ENCODE assay signal across 18 cellular contexts in genomic region chr4:111362891-111363290, GRCh38.
DNase-seq lines count a peak whose midpoint lies in the region; ATAC-seq and TF ChIP-seq lines count a peak whose summit lies in the region.
"Had no signal": no experiment of that assay in that cellular context is flagged by ENCODE, and none has a peak within 500 bp of the region (broad histone marks: within the 10 kb centered on the region; RNA-seq: fewer than 3 reads in every experiment).

No MANE protein-coding gene starts in this region.

- H3K27ac Mint-ChIP-seq in activated T-cell treated with anti-CD3 and anti-CD28 coated beads, Interleukin-2, amount 50 U/mL, for 24 hours, result no peak overlapping the region
- H3K27ac Mint-ChIP-seq: activated naive CD8-positive, alpha-beta T cell treated with anti-CD3 and anti-CD28 coated beads, Interleukin-2, amount 50 U/mL, for 24 hours; immature natural killer cell; memory B cell had no signal

- H3K4me3 Mint-ChIP-seq in activated T-cell treated with anti-CD3 and anti-CD28 coated beads, Interleukin-2, amount 50 U/mL, for 24 hours, result no peak overlapping the region
- H3K4me3 Mint-ChIP-seq: activated naive CD8-positive, alpha-beta T cell treated with anti-CD3 and anti-CD28 coated beads, Interleukin-2, amount 50 U/mL, for 24 hours; immature natural killer cell; memory B cell had no signal

- no peaks in the 10 kb centered on the region for H3K36me3 ChIP-seq in fibroblast of lung (ENCODE audit: control insufficient read depth, insufficient read depth, low read length)
- no peaks in the 10 kb centered on the region for H3K36me3 ChIP-seq in neuronal stem cell (replicated peaks in 1 of 2; ENCODE audit: control insufficient read depth in 2 of 2, insufficient read depth in 2 of 2, low read length in 2 of 2)
- H3K36me3 ChIP-seq: neutrophil had no signal

- no peaks in the 10 kb centered on the region for H3K9me3 ChIP-seq in fibroblast of lung (ENCODE audit: control insufficient read depth, insufficient read depth, low read depth, low read length)
- H3K9me3 ChIP-seq in neuronal stem cell (replicated peaks in 1 of 2; ENCODE audit: control insufficient read depth in 2 of 2, insufficient read depth in 1 of 2, low read depth in 1 of 2, low read length in 2 of 2), result no peaks in the 10 kb centered on the region
- H3K9me3 ChIP-seq: neutrophil, testis had no signal

- TF ChIP-seq CTCF in fibroblast of lung (conservative IDR thresholded peaks at IDR 0.05 in 1 of 2, IDR thresholded peaks at IDR 0.05 in 1 of 2; ENCODE audit: low read depth in 1 of 2, low read length in 2 of 2), result no peak

- H2BK120ac ChIP-seq in neuronal stem cell (ENCODE audit: low read depth, low read length), result no peak overlapping the region

- no peak overlapping the region for H4K8ac ChIP-seq in neuronal stem cell (ENCODE audit: low read depth, low read length)

- H3K79me1 ChIP-seq in neuronal stem cell (ENCODE audit: low read depth, low read length), result no peaks in the 10 kb centered on the region

- H3K27me3 ChIP-seq in fibroblast of lung (ENCODE audit: control insufficient read depth, insufficient read depth, low read length) (no peaks in the 10 kb centered on the region), neuronal stem cell (ENCODE audit: control insufficient read depth in 3 of 3, insufficient read depth in 3 of 3, low read depth in 1 of 3, low read length in 3 of 3) (no peaks in the 10 kb centered on the region)
- H3K27me3 ChIP-seq: neutrophil, testis had no signal

- no peak overlapping the region for H3K23ac ChIP-seq in neuronal stem cell (ENCODE audit: low read depth, low read length, poor library complexity)

- no peak overlapping the region for H3K4ac ChIP-seq in neuronal stem cell (ENCODE audit: low read length)

- no peak overlapping the region for H4K91ac ChIP-seq in neuronal stem cell (ENCODE audit: low read depth, low read length, poor library complexity)

- H2AK5ac ChIP-seq in neuronal stem cell (ENCODE audit: low read depth, low read length), result no peak overlapping the region

- H2AFZ ChIP-seq in fibroblast of lung (ENCODE audit: low read length) (no peak overlapping the region), neuronal stem cell (ENCODE audit: low read length) (no peak overlapping the region)

- H3K27ac ChIP-seq in fibroblast of lung (ENCODE audit: insufficient read depth, low read length), result no peak overlapping the region
- no peak overlapping the region for H3K27ac ChIP-seq in neuronal stem cell (replicated peaks; ENCODE audit: low read length)
- H3K27ac ChIP-seq: neutrophil, testis had no signal

- H3K4me2 ChIP-seq in fibroblast of lung (ENCODE audit: extremely low read depth, insufficient read depth, low read length), result no peak overlapping the region
- no peak overlapping the region for H3K4me2 ChIP-seq in neuronal stem cell (ENCODE audit: insufficient read depth, low read length, poor library complexity, severe bottlenecking)

- no peaks in the 10 kb centered on the region for H3K79me2 ChIP-seq in fibroblast of lung (ENCODE audit: control insufficient read depth, insufficient read depth, low read length)

- peak; percentile 24 for DNase-seq in COR-L47 (lab: John Stamatoyannopoulos, UW)
- peak; percentile 76 for DNase-seq in NCI-H446 treated with DMSO at 0.1 percent for 48 hours (lab: John Stamatoyannopoulos, UW)
- DNase-seq in fibroblast of lung (ENCODE audit: low read depth in 2 of 2), result peak; percentile 4 to 39
- DNase-seq in neuronal stem cell (ENCODE audit: low spot score), result no peak
- no peak for DNase-seq in cortex of kidney (lab: John Stamatoyannopoulos, UW)
- no peak for DNase-seq in activated T-cell treated with anti-CD3 and anti-CD28 coated beads, Interleukin-2, amount 50 U/mL, for 24 hours
- DNase-seq: activated naive CD8-positive, alpha-beta T cell treated with anti-CD3 and anti-CD28 coated beads, Interleukin-2, amount 50 U/mL, for 24 hours; C1 segment of cervical spinal cord; DMS53; immature natural killer cell; stimulated activated CD4-positive, alpha-beta T cell treated with anti-CD3 and anti-CD28 coated beads, Interleukin-4, amount 100 ng/mL, for 1 hour; SW 1271; testis had no signal

- ATAC-seq in HG02938 (IDR thresholded peaks at IDR 0.05; ENCODE audit: unreplicated experiment) (no peak), HG02588 (IDR thresholded peaks at IDR 0.05; ENCODE audit: unreplicated experiment) (no peak)
- ATAC-seq: activated naive CD8-positive, alpha-beta T cell treated with anti-CD3 and anti-CD28 coated beads, Interleukin-2, amount 50 U/mL, for 24 hours; HepG2 had no signal

- H4K20me1 ChIP-seq in fibroblast of lung (ENCODE audit: control insufficient read depth, extremely low read depth, insufficient read depth, low read length), result no peaks in the 10 kb centered on the region

- H3K9me3 Mint-ChIP-seq in activated T-cell treated with anti-CD3 and anti-CD28 coated beads, Interleukin-2, amount 50 U/mL, for 24 hours, result peaks cover 12% of the 10 kb centered on the region

- H3K4me3 ChIP-seq in fibroblast of lung (replicated peaks in 1 of 4; ENCODE audit: control extremely low read depth in 1 of 4, insufficient read depth in 1 of 4, low read depth in 3 of 4, low read length in 4 of 4) (no peak overlapping the region), neuronal stem cell (ENCODE audit: low read length in 2 of 2) (no peak overlapping the region)
- H3K4me3 ChIP-seq: testis had no signal

- H3K4me1 ChIP-seq in fibroblast of lung (ENCODE audit: control insufficient read depth, extremely low read depth, insufficient read depth, low read length) (no peaks in the 10 kb centered on the region), neuronal stem cell (ENCODE audit: control insufficient read depth in 2 of 2, insufficient read depth in 1 of 2, low read depth in 1 of 2, low read length in 2 of 2) (peaks cover 0 to 1% of the 10 kb centered on the region in 2 donors)
- H3K4me1 ChIP-seq: testis had no signal

- no peak overlapping the region for H2BK5ac ChIP-seq in neuronal stem cell (ENCODE audit: low read length)

- H2BK15ac ChIP-seq in neuronal stem cell (ENCODE audit: low read length), result no peak overlapping the region

- no peak overlapping the region for H3K9ac ChIP-seq in fibroblast of lung (ENCODE audit: insufficient read depth, low read length)
- H3K9ac ChIP-seq in neuronal stem cell (ENCODE audit: low read depth, low read length, poor library complexity), result peak overlapping the region; percentile 63

- no peak overlapping the region for H3K14ac ChIP-seq in neuronal stem cell (ENCODE audit: low read length)

- H2BK12ac ChIP-seq in neuronal stem cell (ENCODE audit: low read length), result no peak overlapping the region

- H3K18ac ChIP-seq in neuronal stem cell (ENCODE audit: low read length), result no peak overlapping the region

- no peaks in the 10 kb centered on the region for H3K4me1 Mint-ChIP-seq in activated T-cell treated with anti-CD3 and anti-CD28 coated beads, Interleukin-2, amount 50 U/mL, for 24 hours (ENCODE audit: low read depth)
- H3K4me1 Mint-ChIP-seq: activated naive CD8-positive, alpha-beta T cell treated with anti-CD3 and anti-CD28 coated beads, Interleukin-2, amount 50 U/mL, for 24 hours; immature natural killer cell; memory B cell had no signal

- no peaks in the 10 kb centered on the region for H3K36me3 Mint-ChIP-seq in activated T-cell treated with anti-CD3 and anti-CD28 coated beads, Interleukin-2, amount 50 U/mL, for 24 hours (ENCODE audit: low read depth)
- H3K36me3 Mint-ChIP-seq: immature natural killer cell, memory B cell had no signal

- no peaks in the 10 kb centered on the region for H3K27me3 Mint-ChIP-seq in activated T-cell treated with anti-CD3 and anti-CD28 coated beads, Interleukin-2, amount 50 U/mL, for 24 hours
- H3K27me3 Mint-ChIP-seq: activated naive CD8-positive, alpha-beta T cell treated with anti-CD3 and anti-CD28 coated beads, Interleukin-2, amount 50 U/mL, for 24 hours; memory B cell had no signal

- WGBS in neuronal stem cell (ENCODE audit: extremely low coverage in 2 of 2, insufficient read length in 2 of 2, insufficient replicate concordance in 1 of 2), 2 donors, result no CpG with 5 or more reads among the region's 2 CpGs

Comparison
In these comparisons a context has a peak if more than half of its experiments do, and no peak if none do; other contexts are left out.
1. DNase-seq: peak in COR-L47 (single experiment), NCI-H446 treated with DMSO at 0.1 percent for 48 hours (single experiment) and fibroblast of lung (2 of 2); none in neuronal stem cell (single experiment), cortex of kidney (single experiment) and activated T-cell treated with anti-CD3 and anti-CD28 coated beads, Interleukin-2, amount 50 U/mL, for 24 hours (single experiment).